15 cellular contexts compared by ENCODE assay signal in genomic region chr1:212819704-212820103, GRCh38. TPM values are rescaled to one million over a fixed set of nuclear protein-coding genes. Genes with fewer than 3 reads are reported as not detected.
DNase-seq lines count a peak whose midpoint lies in the region; ATAC-seq, FAIRE-seq and TF ChIP-seq lines count a peak whose summit lies in the region.
"Had no signal": no experiment of that assay in that cellular context is flagged by ENCODE, and none has a peak within 500 bp of the region (broad histone marks: within the 10 kb centered on the region; RNA-seq: fewer than 3 reads in every experiment).

No MANE protein-coding gene starts in this region.

- no peak for FAIRE-seq in kidney (lab: Jason Lieb, UNC)

- no peak for DNase-seq in left lung
- DNase-seq in HuH-7 (ENCODE audit: low spot score) = no peak
- DNase-seq in T-helper 2 cell treated with Interferon-gamma antibody and Interleukin-4, amounts not matched to agents 5 μg/mL and 100 μg/mL, for 36 hours (ENCODE audit: low spot score) = no peak
- no peak for DNase-seq in kidney
- DNase-seq: activated CD4-positive, alpha-beta memory T cell treated with anti-CD3 and anti-CD28 coated beads, Interleukin-2, amount 10 ng/mL, durations not matched to agents 7 days and 5 days; glutamatergic neuron; uterus had no signal

- H3K9me3 ChIP-seq in left lung (peaks cover 0 to 5% of the 10 kb centered on the region in 2 donors), kidney (ENCODE audit: control insufficient read depth in 1 of 2, low read length in 2 of 2) (peaks cover 0 to 2% of the 10 kb centered on the region in 2 donors)
- H3K9me3 ChIP-seq: uterus had no signal

- intact Hi-C loops in left lung (cut with DNase I) = no loop called here
- intact Hi-C loops in kidney (cut with DNase I) = loop anchor here (10.0 kb wide), 1 partner anchor 175 kb away; no protein-coding TSS in a partner anchor

- H3K9ac ChIP-seq in kidney (ENCODE audit: low read length in 2 of 2) = no peak overlapping the region

- H3K36me3 Mint-ChIP-seq in T-helper 2 cell treated with Interferon-gamma antibody and Interleukin-4, amounts not matched to agents 5 μg/mL and 100 μg/mL, for 36 hours (ENCODE audit: low read depth) = peaks cover 8% of the 10 kb centered on the region

- peaks cover 7% of the 10 kb centered on the region for H3K9me3 Mint-ChIP-seq in T-helper 2 cell treated with Interferon-gamma antibody and Interleukin-4, amounts not matched to agents 5 μg/mL and 100 μg/mL, for 36 hours

- H3K27me3 ChIP-seq in left lung = no peaks in the 10 kb centered on the region
- H3K27me3 ChIP-seq: uterus had no signal

- H3K4me1 Mint-ChIP-seq in T-helper 2 cell treated with Interferon-gamma antibody and Interleukin-4, amounts not matched to agents 5 μg/mL and 100 μg/mL, for 36 hours (ENCODE audit: low read depth) = peaks cover 3% of the 10 kb centered on the region

- TF ChIP-seq POLR2A in GM18505 (IDR thresholded peaks at IDR 0.05; ENCODE audit: borderline replicate concordance, extremely low read depth, insufficient read depth, insufficient read length) = no peak

- no peak overlapping the region for H3K4me3 Mint-ChIP-seq in T-helper 2 cell treated with Interferon-gamma antibody and Interleukin-4, amounts not matched to agents 5 μg/mL and 100 μg/mL, for 36 hours
- H3K4me3 Mint-ChIP-seq: activated CD4-positive, alpha-beta memory T cell treated with anti-CD3 and anti-CD28 coated beads, Interleukin-2, amount 10 ng/mL, durations not matched to agents 7 days and 5 days; GM23338 had no signal

- H3K36me3 ChIP-seq in left lung (no peaks in the 10 kb centered on the region), kidney (ENCODE audit: control insufficient read depth in 1 of 2, insufficient read depth in 2 of 2, low read length in 2 of 2) (no peaks in the 10 kb centered on the region)
- H3K36me3 ChIP-seq: uterus had no signal

- H3K4me3 ChIP-seq in left lung (no peak overlapping the region), kidney (ENCODE audit: low read length in 2 of 2) (no peak overlapping the region)
- H3K4me3 ChIP-seq: GM23338, uterus had no signal

- TF ChIP-seq CTCF in left lung (IDR thresholded peaks at IDR 0.05) (no peak), kidney (IDR thresholded peaks at IDR 0.05; ENCODE audit: borderline replicate concordance, extremely low read depth, insufficient read depth) (no peak)

- H3K4me1 ChIP-seq in left lung (peaks cover 0 to 19% of the 10 kb centered on the region in 2 donors), kidney (ENCODE audit: control insufficient read depth in 1 of 2, insufficient read depth in 1 of 2, low read depth in 1 of 2, low read length in 2 of 2) (no peaks in the 10 kb centered on the region)
- H3K4me1 ChIP-seq: uterus had no signal

- H3K27ac ChIP-seq in left lung (peak overlapping the region in 1 of 2 donors; percentile 66), kidney (ENCODE audit: low read depth in 2 of 2, low read length in 2 of 2) (no peak overlapping the region)
- H3K27ac ChIP-seq: uterus had no signal

- no peak overlapping the region for H3K27ac Mint-ChIP-seq in T-helper 2 cell treated with Interferon-gamma antibody and Interleukin-4, amounts not matched to agents 5 μg/mL and 100 μg/mL, for 36 hours
- H3K27ac Mint-ChIP-seq: activated CD4-positive, alpha-beta memory T cell treated with anti-CD3 and anti-CD28 coated beads, Interleukin-2, amount 10 ng/mL, durations not matched to agents 7 days and 5 days; GM23338 had no signal

- ATAC-seq in GM18505 (IDR thresholded peaks at IDR 0.05; ENCODE audit: unreplicated experiment) (peak; percentile 47), GM21737 (IDR thresholded peaks at IDR 0.05; ENCODE audit: unreplicated experiment) (peak; percentile 70), HG03571 (IDR thresholded peaks at IDR 0.05; ENCODE audit: unreplicated experiment) (peak; percentile 57), left lung (peak; percentile 54), SK-N-SH treated with all-trans-retinoic acid at 6 μM for 48 hours (no peak)
- ATAC-seq: GM23338 had no signal

- peaks cover 3% of the 10 kb centered on the region for H3K27me3 Mint-ChIP-seq in T-helper 2 cell treated with Interferon-gamma antibody and Interleukin-4, amounts not matched to agents 5 μg/mL and 100 μg/mL, for 36 hours (ENCODE audit: low read depth)
- H3K27me3 Mint-ChIP-seq: activated CD4-positive, alpha-beta memory T cell treated with anti-CD3 and anti-CD28 coated beads, Interleukin-2, amount 10 ng/mL, durations not matched to agents 7 days and 5 days had no signal

TF ChIP-seq in SK-N-SH treated with all-trans-retinoic acid at 6 μM for 48 hours, 23 proteins besides CTCF, POLR2A, EP300 and RAD21:
- no peak for TF ChIP-seq POU6F1 (CRISPR knock-in tag; IDR thresholded peaks at IDR 0.05; ENCODE audit: borderline replicate concordance, low read depth)

RNA-seq across cellular contexts. Expression of gene SPATA45, which starts 27.7 kb away (rescaled TPM):
- total RNA-seq in left lung (not detected), kidney (0.57 TPM)
- not detected for polyA plus RNA-seq in kidney (ENCODE audit: insufficient read depth, low read depth, low replicate concordance)
- total RNA-seq: activated CD4-positive, alpha-beta memory T cell treated with anti-CD3 and anti-CD28 coated beads, Interleukin-2, amount 10 ng/mL, durations not matched to agents 7 days and 5 days; GM23338; MCF 10A; RPMI7951; uterus had no signal
- polyA plus RNA-seq: GM23338, neural cell had no signal

RNA-seq across cellular contexts. Expression of gene TATDN3, which starts 28.0 kb away (rescaled TPM):
- total RNA-seq in left lung (10 to 100 TPM; 10.4 to 13.4 TPM), kidney (18.6 TPM)
- 19.5 TPM for polyA plus RNA-seq in kidney (ENCODE audit: insufficient read depth, low read depth, low replicate concordance)

RNA-seq across cellular contexts. Expression of gene NSL1, which starts 28.1 kb away (rescaled TPM):
- total RNA-seq in left lung = 10 to 100 TPM; 31.1 to 33.5 TPM
- total RNA-seq in kidney = 34.5 TPM
- polyA plus RNA-seq in kidney (ENCODE audit: insufficient read depth, low read depth, low replicate concordance) = 19.5 TPM

RNA-seq across cellular contexts. Expression of gene FLVCR1, which starts 38.4 kb away (rescaled TPM):
- 10 to 100 TPM in 1 of 2 donors, 1 to 10 TPM in 1; 6.1 to 13.0 TPM for total RNA-seq in left lung
- 6.8 TPM for total RNA-seq in kidney
- polyA plus RNA-seq in kidney (ENCODE audit: insufficient read depth, low read depth, low replicate concordance) = 2.9 TPM
